ENCODE assay signal across 21 cellular contexts in the genomic region with DNA sequence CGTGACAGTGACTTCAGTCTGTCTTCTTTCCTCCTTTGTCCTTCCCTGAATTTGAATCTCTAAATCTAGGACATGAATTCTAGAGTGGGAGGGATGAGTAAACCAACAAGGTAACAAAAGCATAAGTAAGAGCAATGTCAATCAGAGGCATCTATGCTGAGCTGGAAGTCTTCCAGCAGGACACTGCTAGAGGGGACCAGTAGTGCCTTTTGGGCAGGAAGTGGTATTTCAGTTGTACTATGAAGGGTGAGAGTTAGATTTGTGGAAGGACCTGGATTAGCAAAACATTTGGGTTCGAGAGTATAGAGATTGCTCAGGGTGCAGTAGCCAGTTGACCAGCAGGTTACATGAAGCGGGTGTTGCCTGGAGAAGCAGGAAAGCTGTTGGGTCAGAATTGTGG. TPM values are rescaled to one million over a fixed set of nuclear protein-coding genes. Genes with fewer than 3 reads are reported as not detected.
"Had no signal": no experiment of that assay in that cellular context is flagged by ENCODE, and none has a peak within 500 bp of the region (broad histone marks: within the 10 kb centered on the region; RNA-seq: fewer than 3 reads in every experiment).

No MANE protein-coding gene starts in this region.

- H3K36me3 ChIP-seq: left ventricle myocardium inferior, lower lobe of right lung, neural progenitor cell, ovary, right atrium auricular region, sigmoid colon had no signal

- H3K27ac ChIP-seq: dorsolateral prefrontal cortex, hepatocyte, left ventricle myocardium inferior, lower lobe of right lung, neural progenitor cell, ovary, right atrium auricular region, sigmoid colon, skin epidermis had no signal

- H3K9me3 ChIP-seq: left ventricle myocardium inferior, lower lobe of right lung, ovary, right atrium auricular region, sigmoid colon had no signal

- H3K4me3 ChIP-seq: dorsolateral prefrontal cortex, hepatocyte, left ventricle myocardium inferior, lower lobe of right lung, neural progenitor cell, ovary, right atrium auricular region, sigmoid colon, skin epidermis had no signal

- ATAC-seq: left cardiac atrium, lower lobe of right lung, natural killer cell had no signal

- H3K9me3 Mint-ChIP-seq: memory B cell, mesothelial cell of epicardium, natural killer cell, neural progenitor cell had no signal

- H3K79me2 ChIP-seq: hepatocyte had no signal

- H3K4me2 ChIP-seq: hepatocyte, neural progenitor cell had no signal

- H3K4me3 Mint-ChIP-seq: memory B cell, mesothelial cell of epicardium, natural killer cell, neural progenitor cell had no signal

- H3K4me1 ChIP-seq: left ventricle myocardium inferior, lower lobe of right lung, neural progenitor cell, right atrium auricular region, sigmoid colon had no signal

- H3K27ac Mint-ChIP-seq: memory B cell, mesothelial cell of epicardium, natural killer cell, neural progenitor cell had no signal

- H3K27me3 Mint-ChIP-seq: memory B cell had no signal

- H3K27me3 ChIP-seq: dorsolateral prefrontal cortex, hepatocyte, neural progenitor cell, ovary, right atrium auricular region, sigmoid colon had no signal

- H2AFZ ChIP-seq: hepatocyte, neural progenitor cell had no signal

- DNase-seq: dorsolateral prefrontal cortex; effector CD8-positive, alpha-beta T cell; foreskin melanocyte; head of caudate nucleus; kidney; left cardiac atrium; left ventricle myocardium inferior; lower lobe of right lung; natural killer cell; nucleus accumbens; ovary; sigmoid colon; stimulated activated CD4-positive, alpha-beta T cell treated with anti-CD3 and anti-CD28 coated beads, Interleukin-2, amount 100 ng/mL, for 24 hours; stimulated activated naive CD4-positive, alpha-beta T cell treated with Interleukin-2 at 50 U/mL for 16 hours; trophoblast cell had no signal

- FAIRE-seq: kidney had no signal

- H3K9ac ChIP-seq: neural progenitor cell had no signal

RNA-seq across cellular contexts. Expression of gene MEI1, which starts 40.3 kb away (rescaled TPM):
- total RNA-seq: hepatocyte had no signal
